Comparison of ENCODE assay signal across 23 cellular contexts in genomic region chr12:132748319-132748718, GRCh38.
"Had no signal": no experiment of that assay in that cellular context is flagged by ENCODE, and none has a peak within 500 bp of the region (broad histone marks: within the 10 kb centered on the region; RNA-seq: fewer than 3 reads in every experiment).

No MANE protein-coding gene starts in this region.

- DNase-seq: colonic mucosa; dermis blood vessel endothelial cell; effector CD4-positive, alpha-beta T cell; esophagus squamous epithelium; foreskin fibroblast; glutamatergic neuron; islet precursor cell; mesendoderm; naive B cell; psoas muscle; retina; spleen; stimulated activated CD4-positive, alpha-beta T cell treated with anti-CD3 and anti-CD28 coated beads, Interleukin-15, amount 100 ng/mL, for 24 hours; stimulated activated CD4-positive, alpha-beta T cell treated with anti-CD3 and anti-CD28 coated beads, Interleukin-1b, Interleukin-23, amount 100 ng/mL, for 48 hours; stimulated activated CD4-positive, alpha-beta T cell treated with anti-CD3 and anti-CD28 coated beads, Interleukin-4, amount 100 ng/mL, for 24 hours; testis had no signal

- H3K27ac ChIP-seq: colonic mucosa, epithelial cell of prostate, esophagus squamous epithelium, gastroesophageal sphincter, left lung, psoas muscle, spleen, testis, tibial nerve had no signal

- ATAC-seq: gastroesophageal sphincter; left lung; psoas muscle; sciatic nerve; stimulated activated memory B cell treated with anti-CD40 and anti-IgM and Interleukin-4, amounts not matched to agents 10 μg/mL and 1 μg/mL and 100 μg/mL, for 72 hours had no signal

- H3K27me3 ChIP-seq: colonic mucosa, esophagus squamous epithelium, gastroesophageal sphincter, left lung, spleen, testis, tibial nerve had no signal

- FAIRE-seq: endometrium had no signal

- H3K4me3 ChIP-seq: colonic mucosa, esophagus squamous epithelium, gastroesophageal sphincter, left lung, psoas muscle, spleen, testis, tibial nerve had no signal

- H3K9me3 ChIP-seq: colonic mucosa, esophagus squamous epithelium, gastroesophageal sphincter, left lung, psoas muscle, spleen, testis, tibial nerve had no signal

- H3K4me1 ChIP-seq: colonic mucosa, esophagus squamous epithelium, gastroesophageal sphincter, left lung, psoas muscle, spleen, testis, tibial nerve had no signal
